In genomic region chr11:101369835-101370234, GRCh38 we compare ENCODE assay signal across 8 cellular contexts.
"Had no signal": no experiment of that assay in that cellular context is flagged by ENCODE, and none has a peak within 500 bp of the region (broad histone marks: within the 10 kb centered on the region; RNA-seq: fewer than 3 reads in every experiment).

No MANE protein-coding gene starts in this region.

- H3K4me3 ChIP-seq: GM23248, GM23338, HAP-1 had no signal

- H2AFZ ChIP-seq: GM23248, GM23338 had no signal

- H3K36me3 ChIP-seq: HAP-1 had no signal

- DNase-seq: GM23248, GOT3, H7, H9, HCEC 1CT, HFFc6 had no signal

- H3K4me1 ChIP-seq: HAP-1 had no signal

- H3K4me3 Mint-ChIP-seq: GM23338, H9, HFFc6 had no signal

- H3K4me2 ChIP-seq: GM23338 had no signal

- H3K4me1 Mint-ChIP-seq: GM23338 had no signal

- H3K27ac ChIP-seq: GM23248 had no signal

- H3K27ac Mint-ChIP-seq: GM23338, H9, HFFc6 had no signal

- H3K9me3 ChIP-seq: HAP-1 had no signal
